Comparison of ENCODE assay signal across 2 cellular contexts in genomic region chr14:69543341-69544249, GRCh38.
A peak's percentile ranks its signal among the peaks of the same experiment; 100 is the strongest.
TF ChIP-seq lines count a peak whose summit lies in the region.

No MANE protein-coding gene starts in this region.

TF ChIP-seq in HCT116, 20 proteins besides CTCF, POLR2A, EP300 and RAD21 (continued from another document):
- TF ChIP-seq YY1 (IDR thresholded peaks at IDR 0.05; ENCODE audit: extremely low read depth, insufficient replicate concordance, low read depth, low read length) (no peak), ATF3 (IDR thresholded peaks at IDR 0.05) (peak; percentile 92), JUND (IDR thresholded peaks at IDR 0.05) (peak; percentile 75), REST (IDR thresholded peaks at IDR 0.05; ENCODE audit: low read depth) (no peak), ZBTB33 (IDR thresholded peaks at IDR 0.05; ENCODE audit: extremely low read depth, insufficient replicate concordance, low read length) (no peak), CBX3 (IDR thresholded peaks at IDR 0.05; ENCODE audit: low read depth) (peak; percentile 63; the same call in 1 of the 2 replicates), SRF (IDR thresholded peaks at IDR 0.05; ENCODE audit: low read depth) (no peak; the same call in 1 of the 2 replicates), POLR2AphosphoS5 (IDR thresholded peaks at IDR 0.05; ENCODE audit: low read depth, low read length) (no peak), FOSL1 (IDR thresholded peaks at IDR 0.05; ENCODE audit: low read depth) (peak; percentile 76), EGR1 (IDR thresholded peaks at IDR 0.05; ENCODE audit: low read depth) (no peak)

TF ChIP-seq in endothelial cell of umbilical vein, 7 proteins besides CTCF, POLR2A, EP300 and RAD21 (continued from another document):
- TF ChIP-seq JUN (IDR thresholded peaks at IDR 0.05; ENCODE audit: borderline replicate concordance, insufficient read depth, insufficient read length, low read depth) = peak; percentile 4
